In genomic region chr3:161323926-161324621, GRCh38 we compare ENCODE assay signal across 22 cellular contexts. TPM values are rescaled to one million over a fixed set of nuclear protein-coding genes. Genes with fewer than 3 reads are reported as not detected.
DNase-seq lines count a peak whose midpoint lies in the region; ATAC-seq, FAIRE-seq and TF ChIP-seq lines count a peak whose summit lies in the region.
"Had no signal": no experiment of that assay in that cellular context is flagged by ENCODE, and none has a peak within 500 bp of the region (broad histone marks: within the 10 kb centered on the region; RNA-seq: fewer than 3 reads in every experiment).

No MANE protein-coding gene starts in this region.

- H2AFZ ChIP-seq in HepG2 (ENCODE audit: low read length), result no peak overlapping the region
- H2AFZ ChIP-seq: GM23248 had no signal

- ATAC-seq in WTC11, result no peak
- peak; percentile 74 for ATAC-seq in HepG2
- ATAC-seq: HCT116 had no signal

- no peaks in the 10 kb centered on the region for H3K79me2 ChIP-seq in HepG2 (ENCODE audit: insufficient read depth, low read length)

- H3K9me3 ChIP-seq in Caco-2 (0 out of 2 replicates have a peak, but pooled peaks cover 2% of the 10 kb centered on the region), HepG2 (ENCODE audit: low read length) (peaks cover 17% of the 10 kb centered on the region)
- H3K9me3 ChIP-seq: BE2C had no signal

- no peaks in the 10 kb centered on the region for H3K27me3 ChIP-seq in Caco-2 (replicated peaks; ENCODE audit: control insufficient read depth, insufficient read depth, low read length)
- no peaks in the 10 kb centered on the region for H3K27me3 ChIP-seq in HepG2 (ENCODE audit: control insufficient read depth in 1 of 2, insufficient read depth in 2 of 2, low read length in 2 of 2)
- H3K27me3 ChIP-seq: BE2C had no signal

- TF ChIP-seq EP300 in HepG2 (IDR thresholded peaks at IDR 0.05; ENCODE audit: low read depth in 2 of 2, low read length in 2 of 2), result peak; percentile 53 to 98; a peak in 2 of 4 replicates
- peak; percentile 71; the same call in 1 of the 2 replicates for TF ChIP-seq EP300 in HepG2 (CRISPR knock-in tag; IDR thresholded peaks at IDR 0.05; ENCODE audit: borderline replicate concordance)

- peak; percentile 8 for FAIRE-seq in HepG2 (lab: Jason Lieb, UNC)
- FAIRE-seq in GM12892 (lab: Jason Lieb, UNC), result no peak
- FAIRE-seq: A204.1, G401.6, GM12891, H54, HTR-8/SVneo had no signal

- POLR2A ChIA-PET in Caco-2 (lab: Charles Lee), result no interaction called here
- POLR2A ChIA-PET in WTC11 (lab: Charles Lee), result no interaction called here
- POLR2A ChIA-PET in HepG2 (lab: Yijun Ruan, JAX), result interaction anchor here (1.3 to 2.4 kb wide), 3 partner anchors 13 to 20 kb away, joined by 3 to 9 read pairs (median 7); no protein-coding TSS in a partner anchor

- H3K4me1 ChIP-seq in Caco-2, result peaks cover 11% of the 10 kb centered on the region
- H3K4me1 ChIP-seq in HepG2 (ENCODE audit: insufficient read depth, low read length), result peaks cover 47% of the 10 kb centered on the region
- H3K4me1 ChIP-seq: BE2C had no signal

- TF ChIP-seq POLR2A in HepG2 (IDR thresholded peaks at IDR 0.05; ENCODE audit: insufficient read depth in 1 of 2, low read depth in 2 of 2, low read length in 2 of 2) (no peak), GM12892 (IDR thresholded peaks at IDR 0.05; ENCODE audit: low read depth, low read length) (no peak)

- H3K9ac ChIP-seq in HepG2 (ENCODE audit: insufficient read depth, low read depth, low read length), result peak overlapping the region; percentile 67
- H3K9ac ChIP-seq: GM23248 had no signal

- peaks cover 22% of the 10 kb centered on the region for H3K9me3 Mint-ChIP-seq in Caco-2 (ENCODE audit: unreplicated experiment)
- peaks cover 11% of the 10 kb centered on the region for H3K9me3 Mint-ChIP-seq in WTC11

- DNase-seq in Caco-2 (no peak), NCI-H69 (lab: John Stamatoyannopoulos, UW) (peak; percentile 20), WTC11 (ENCODE audit: low spot score) (no peak), HepG2 (ENCODE audit: low spot score) (peak; percentile 86), NCI-H1930 (lab: John Stamatoyannopoulos, UW) (no peak), mesenteric fat pad (ENCODE audit: low spot score) (no peak), GM12892 (ENCODE audit: insufficient read length) (no peak), cerebellar cortex (ENCODE audit: low spot score) (no peak)
- DNase-seq: BE2C; CD4-positive, alpha-beta memory T cell; COR-L47; DMS79 treated with DMSO at 0.1 percent for 48 hours; EL; GM23248 had no signal

- H3K27ac Mint-ChIP-seq in Caco-2 (ENCODE audit: unreplicated experiment), result peak overlapping the region; percentile 27
- H3K27ac Mint-ChIP-seq in WTC11, result no peak overlapping the region

- in situ Hi-C loops in HepG2 (cut with HindIII; ENCODE audit: extremely low pct_ligation_motif_present, low pct_unique_long_range_greater_than_20kb), result no loop called here

- H3K4me1 Mint-ChIP-seq in Caco-2 (ENCODE audit: low read depth, unreplicated experiment) (peaks cover 11% of the 10 kb centered on the region), WTC11 (no peaks in the 10 kb centered on the region)

- H3K36me3 Mint-ChIP-seq in Caco-2 (ENCODE audit: insufficient read depth, unreplicated experiment) (no peaks in the 10 kb centered on the region), WTC11 (no peaks in the 10 kb centered on the region)

- no peaks in the 10 kb centered on the region for H4K20me1 ChIP-seq in HepG2 (ENCODE audit: insufficient read depth, low read length)

- H3K27me3 Mint-ChIP-seq in Caco-2 (ENCODE audit: insufficient read depth, unreplicated experiment) (no peaks in the 10 kb centered on the region), WTC11 (ENCODE audit: low read depth) (no peaks in the 10 kb centered on the region)

- no TSS peak for BruUV-seq in Caco-2 (replicated peaks; lab: Mats Ljungman, UMichigan)
- no TSS peak for BruUV-seq in HepG2 (replicated peaks; lab: Mats Ljungman, UMichigan)

- H3K4me3 Mint-ChIP-seq in Caco-2 (ENCODE audit: unreplicated experiment) (no peak overlapping the region), WTC11 (no peak overlapping the region)
- H3K4me3 Mint-ChIP-seq: CD4-positive, alpha-beta memory T cell had no signal

- H3K4me2 ChIP-seq in HepG2 (ENCODE audit: low read depth, low read length), result peak overlapping the region; percentile 75

- CTCF ChIA-PET in Caco-2 (lab: Charles Lee) (no interaction called here), WTC11 (lab: Charles Lee) (no interaction called here), HepG2 (lab: Yijun Ruan, JAX; ENCODE audit: low intra/inter-chr PET ratio, low total read pairs) (no interaction called here)

- H3K4me3 ChIP-seq in Caco-2 (ENCODE audit: low read depth, low read length) (no peak overlapping the region), HepG2 (replicated peaks in 1 of 3; ENCODE audit: insufficient read depth in 1 of 3, low read depth in 2 of 3, low read length in 3 of 3) (peak overlapping the region in 2 of 3 experiments; percentile 44 to 46; a peak in 2 of 6 replicates)
- H3K4me3 ChIP-seq: GM23248 had no signal

- no peak for TF ChIP-seq RAD21 in HepG2 (CRISPR knock-in tag; IDR thresholded peaks at IDR 0.05)

- TF ChIP-seq CTCF in Caco-2 (IDR thresholded peaks at IDR 0.05; ENCODE audit: insufficient read depth in 1 of 2, low read depth in 1 of 2, low read length in 1 of 2, severe bottlenecking in 1 of 2, unreplicated experiment in 1 of 2) (no peak), WTC11 (IDR thresholded peaks at IDR 0.05) (no peak), HepG2 (CRISPR knock-in tag; IDR thresholded peaks at IDR 0.05) (no peak)

- intact Hi-C loops in Caco-2 (cut with micrococcal nuclease; ENCODE audit: unreplicated experiment) (no loop called here), HepG2 (cut with micrococcal nuclease; ENCODE audit: unreplicated experiment) (loop anchor here (2.0 kb wide), 1 partner anchor 15 kb away; no protein-coding TSS in a partner anchor)

- H3K27ac ChIP-seq in HepG2 (ENCODE audit: extremely low read length, insufficient read depth, low read length), result peak overlapping the region; percentile 83
- H3K27ac ChIP-seq: C4-2B, GM23248 had no signal

- no peaks in the 10 kb centered on the region for H3K36me3 ChIP-seq in Caco-2 (ENCODE audit: control insufficient read depth, insufficient read depth, low read length)
- no peaks in the 10 kb centered on the region for H3K36me3 ChIP-seq in HepG2 (replicated peaks in 1 of 2; ENCODE audit: control insufficient read depth in 1 of 2, insufficient read depth in 2 of 2, low read length in 2 of 2)
- H3K36me3 ChIP-seq: BE2C had no signal

TF ChIP-seq in WTC11, 78 proteins besides CTCF, POLR2A, EP300 and RAD21:
- TF ChIP-seq GABPB1 (CRISPR knock-in tag; IDR thresholded peaks at IDR 0.05) (0 out of 2 replicates have a peak, but pooled peaks have one; percentile 30), ZNF232 (CRISPR knock-in tag; IDR thresholded peaks at IDR 0.05) (no peak)
TF ChIP-seq in WTC11: peak in this region for 1.

TF ChIP-seq in HepG2, 621 proteins besides CTCF, POLR2A, EP300 and RAD21 (continues in another document):
- TF ChIP-seq FOXK2 (IDR thresholded peaks at IDR 0.05), result peak; percentile 45; the same call in 1 of the 2 replicates
- peak in 1 of 2 experiments; percentile 60; a peak in 1 of 4 replicates for TF ChIP-seq ATF4 (CRISPR knock-in tag; IDR thresholded peaks at IDR 0.05)
- peak in 1 of 2 experiments; percentile 88; a peak in 2 of 4 replicates for TF ChIP-seq KLF16 (CRISPR knock-in tag; IDR thresholded peaks at IDR 0.05)
- TF ChIP-seq KDM6A (CRISPR knock-in tag; IDR thresholded peaks at IDR 0.05; ENCODE audit: low read depth), result peak; percentile 69
- TF ChIP-seq ZSCAN9 (CRISPR knock-in tag; IDR thresholded peaks at IDR 0.05; ENCODE audit: borderline replicate concordance), result peak; percentile 71; the same call in 1 of the 2 replicates

RNA-seq across cellular contexts. Expression of gene SPTSSB, which starts 47.2 kb away (rescaled TPM):
- total RNA-seq in Caco-2 (2022) (45.9 and 51.6 TPM in 2 replicates), WTC11 (2021) (14.1 to 17.8 TPM (median 15.7 TPM) in 3 replicates), HepG2 (2016; rRNA removed; fragmentation: Illumina TruSeq; extraction: Trizol) (0.51 and 0.84 TPM in 2 replicates), mesenteric fat pad (not detected)
- total RNA-seq in HepG2 (2016; cell fraction: cytosol; rRNA removed; fragmentation: Illumina TruSeq; extraction: Trizol; ENCODE audit: low read depth), result not detected in 2 replicates
- 0.25 and 0.37 TPM in 2 replicates for total RNA-seq in HepG2 (2016; cell fraction: insoluble cytoplasmic fraction; rRNA removed; fragmentation: Illumina TruSeq; extraction: Trizol)
- 0.59 and 1.9 TPM in 2 replicates for total RNA-seq in HepG2 (2016; cell fraction: membrane; rRNA removed; fragmentation: Illumina TruSeq; extraction: Trizol)
- total RNA-seq in HepG2 (2016; cell fraction: nucleus; rRNA removed; fragmentation: Illumina TruSeq; extraction: Trizol), result 0.28 TPM in 1 of 2 replicates, not detected in the other
- polyA plus RNA-seq in HepG2 (2011; rRNA removed), result 2.4 and 4.2 TPM in 2 replicates
- 0.42 and 0.58 TPM in 2 replicates for polyA plus RNA-seq in HepG2 (2011; cell fraction: cytosol; rRNA removed)
- 0.19 and 0.39 TPM in 2 replicates for polyA plus RNA-seq in HepG2 (2011; cell fraction: nucleus; rRNA removed)
- 0.05 and 0.32 TPM in 2 replicates for polyA plus RNA-seq in HepG2 (2012)
- 0.10 and 0.24 TPM in 2 replicates for polyA plus RNA-seq in HepG2 (2016; cell fraction: cytosol; fragmentation: Illumina TruSeq; extraction: Trizol; ENCODE audit: low read depth)
- polyA plus RNA-seq in HepG2 (2016; cell fraction: insoluble cytoplasmic fraction; fragmentation: Illumina TruSeq; extraction: Trizol; ENCODE audit: low read depth), result 0.10 and 0.25 TPM in 2 replicates
- polyA plus RNA-seq in HepG2 (2016; cell fraction: membrane; fragmentation: Illumina TruSeq; extraction: Trizol; ENCODE audit: low read depth), result 0.56 and 0.58 TPM in 2 replicates
- polyA plus RNA-seq in HepG2 (2016; cell fraction: nucleus; fragmentation: Illumina TruSeq; extraction: Trizol; ENCODE audit: insufficient read depth, low read depth), result 0.29 and 1.9 TPM in 2 replicates
- polyA minus RNA-seq in HepG2 (2011; rRNA and poly(A)+ RNA removed; ENCODE audit: low replicate concordance), result 0.12 TPM in 1 of 2 replicates, not detected in the other
- not detected in 2 replicates for polyA minus RNA-seq in HepG2 (2011; cell fraction: cytosol; rRNA and poly(A)+ RNA removed)
- 2.4 and 4.0 TPM in 2 replicates for polyA minus RNA-seq in HepG2 (2011; cell fraction: nucleus; rRNA and poly(A)+ RNA removed)
- not detected for polyA plus RNA-seq in GM12892 (2012; ENCODE audit: missing spikeins)
- total RNA-seq: CD4-positive, alpha-beta memory T cell; GM23248 had no signal
- polyA plus RNA-seq: AG04450, GM23248 had no signal

Comparison
In these comparisons a context has a peak if more than half of its experiments do, and no peak if none do; other contexts are left out.
1. DNase-seq: peak in NCI-H69 (single experiment) and HepG2 (single experiment); none in Caco-2 (0 of 2), WTC11 (single experiment), NCI-H1930 (0 of 2), mesenteric fat pad (single experiment), GM12892 (single experiment) and cerebellar cortex (single experiment).